14 cellular contexts compared by ENCODE assay signal in genomic region chrX:150324035-150324728, GRCh38. TPM values are rescaled to one million over a fixed set of nuclear protein-coding genes. Genes with fewer than 3 reads are reported as not detected.
DNase-seq lines count a peak whose midpoint lies in the region; ATAC-seq, FAIRE-seq and TF ChIP-seq lines count a peak whose summit lies in the region.
"Had no signal": no experiment of that assay in that cellular context is flagged by ENCODE, and none has a peak within 500 bp of the region (broad histone marks: within the 10 kb centered on the region; RNA-seq: fewer than 3 reads in every experiment).

No MANE protein-coding gene starts in this region.

- H3K27me3 ChIP-seq in effector memory CD4-positive, alpha-beta T cell (replicated peaks; ENCODE audit: control insufficient read depth, insufficient read depth, low read length, poor library complexity, severe bottlenecking): no peaks in the 10 kb centered on the region
- H3K27me3 ChIP-seq: BE2C, uterus had no signal

- POLR2A ChIA-PET in A549 (lab: Yijun Ruan, JAX): no interaction called here

- H3K4me2 ChIP-seq in A549: peak overlapping the region; percentile 27; the same call in 2 of the 3 replicates

- H3K9me3 ChIP-seq in A549: no peaks in the 10 kb centered on the region; the same call in 1 of the 3 replicates
- no peaks in the 10 kb centered on the region for H3K9me3 ChIP-seq in effector memory CD4-positive, alpha-beta T cell (ENCODE audit: control insufficient read depth, low read length)
- H3K9me3 ChIP-seq: BE2C, uterus had no signal

- H3K4me3 ChIP-seq in A549: no peak overlapping the region
- no peak overlapping the region for H3K4me3 ChIP-seq in effector memory CD4-positive, alpha-beta T cell (ENCODE audit: insufficient read depth, low read depth, low read length, poor library complexity, severe bottlenecking)
- H3K4me3 ChIP-seq: GM12878, uterus had no signal

- no peak for TF ChIP-seq EP300 in A549 (IDR thresholded peaks at IDR 0.05)

- no peak for FAIRE-seq in A549 (lab: Jason Lieb, UNC)
- FAIRE-seq: GM12878, islet of Langerhans had no signal

- 15% methylated on average over 2 of the region's 4 CpGs for WGBS in A549 (ENCODE audit: missing lambda C conversion rate)

- TF ChIP-seq RAD21 in A549 (conservative IDR thresholded peaks at IDR 0.05 in 1 of 2, IDR thresholded peaks at IDR 0.05 in 1 of 2): no peak

- peaks cover 22% of the 10 kb centered on the region for H3K4me1 ChIP-seq in A549
- H3K4me1 ChIP-seq in effector memory CD4-positive, alpha-beta T cell (ENCODE audit: control insufficient read depth, insufficient read depth, low read length, poor library complexity, severe bottlenecking): no peaks in the 10 kb centered on the region
- H3K4me1 ChIP-seq: BE2C, uterus had no signal

- peak; percentile 30 to 44 for DNase-seq in A549 (ENCODE audit: low read depth in 1 of 2, low spot score in 1 of 2)
- DNase-seq in HCEC 1CT: peak; percentile 79
- peak; percentile 80 for DNase-seq in SW480 (ENCODE audit: low spot score)
- DNase-seq in fibroblast of the conjunctiva (ENCODE audit: low read depth): peak; percentile 4
- no peak for DNase-seq in stimulated activated CD4-positive, alpha-beta T cell treated with anti-CD3 and anti-CD28 coated beads, Interleukin-12 subunit alpha, Interleukin-12 subunit beta, amount 100 ng/mL, for 4 hours
- no peak for DNase-seq in pons (ENCODE audit: low spot score)
- DNase-seq in effector memory CD4-positive, alpha-beta T cell: no peak
- DNase-seq: activated effector memory CD4-positive, alpha-beta T cell treated with Interleukin-2 at 50 U/mL for 16 hours; BE2C; uterus had no signal

- CTCF ChIA-PET in A549 (lab: Yijun Ruan, JAX): interaction anchor here (0.7 kb wide), 1 partner anchor 40 kb away, joined by 3 read pairs; no protein-coding TSS in a partner anchor

- H3K36me3 ChIP-seq in effector memory CD4-positive, alpha-beta T cell (ENCODE audit: control insufficient read depth, insufficient read depth, low read length): no peaks in the 10 kb centered on the region
- H3K36me3 ChIP-seq: BE2C, uterus had no signal

- H3K27ac ChIP-seq in A549: peak overlapping the region in 1 of 2 experiments; percentile 64; a peak in 2 of 6 replicates
- H3K27ac ChIP-seq in effector memory CD4-positive, alpha-beta T cell (ENCODE audit: insufficient read depth, low read length, poor library complexity, severe bottlenecking): no peak overlapping the region
- H3K27ac ChIP-seq: uterus had no signal

- no peak for TF ChIP-seq POLR2A in A549 (IDR thresholded peaks at IDR 0.05; ENCODE audit: low read length)

- no peak for TF ChIP-seq CTCF in A549 (IDR thresholded peaks at IDR 0.05)

- ATAC-seq in A549: peak; percentile 83 to 84; a peak in 5 of 6 replicates
- ATAC-seq in HG02763 (IDR thresholded peaks at IDR 0.05; ENCODE audit: unreplicated experiment): no peak
- ATAC-seq: activated CD4-positive, CD25-positive, alpha-beta regulatory T cell treated with anti-CD3 and anti-CD28 coated beads, Interleukin-2, amount 50 U/mL, for 24 hours; GM12878 had no signal

TF ChIP-seq in A549, 52 proteins besides CTCF, POLR2A, EP300 and RAD21:
- TF ChIP-seq FOSL2 (IDR thresholded peaks at IDR 0.05): no peak
- peak; percentile 32; the same call in 1 of the 2 replicates for TF ChIP-seq FOSL2 (CRISPR knock-in tag; IDR thresholded peaks at IDR 0.05)
- TF ChIP-seq SREBF2 (IDR thresholded peaks at IDR 0.05): no peak

RNA-seq across cellular contexts. Expression of gene MAMLD1, which starts 38.9 kb away (rescaled TPM):
- polyA plus RNA-seq in A549 (2011; rRNA removed): 1.2 and 1.9 TPM in 2 replicates
- 2.2 and 3.5 TPM in 2 replicates for polyA plus RNA-seq in A549 (2012; cell fraction: cytosol; rRNA removed)
- 11.3 and 12.6 TPM in 2 replicates for polyA plus RNA-seq in A549 (2012; cell fraction: nucleus; rRNA removed)
- 2.3 to 2.5 TPM (median 2.4 TPM) in 3 replicates for polyA plus RNA-seq in A549 (2017; fragmentation: RNase III; extraction: RNeasy Plus Mini Kit Qiagen cat#74134 plus additional on column Dnase treatment)
- polyA minus RNA-seq in A549 (2011; rRNA and poly(A)+ RNA removed): 1.0 and 1.4 TPM in 2 replicates

Comparison
In these comparisons a context has a peak if more than half of its experiments do, and no peak if none do; other contexts are left out.
1. DNase-seq: peak in A549 (2 of 2), HCEC 1CT (single experiment), SW480 (single experiment) and fibroblast of the conjunctiva (single experiment); none in stimulated activated CD4-positive, alpha-beta T cell treated with anti-CD3 and anti-CD28 coated beads, Interleukin-12 subunit alpha, Interleukin-12 subunit beta, amount 100 ng/mL, for 4 hours (single experiment), pons (single experiment) and effector memory CD4-positive, alpha-beta T cell (0 of 3).